8 cellular contexts compared by ENCODE assay signal in genomic region chr10:59317066-59317465, GRCh38. TPM values are rescaled to one million over a fixed set of nuclear protein-coding genes. Genes with fewer than 3 reads are reported as not detected.
"Had no signal": no experiment of that assay in that cellular context is flagged by ENCODE, and none has a peak within 500 bp of the region (broad histone marks: within the 10 kb centered on the region; RNA-seq: fewer than 3 reads in every experiment).

No MANE protein-coding gene starts in this region.

- ATAC-seq: GM23338 had no signal

- FAIRE-seq: H1, H54, HTR-8/SVneo had no signal

- DNase-seq: H9, HCEC 1CT, IMR-90 had no signal

- H3K4me3 ChIP-seq: GM23338 had no signal

RNA-seq across cellular contexts. Expression of gene FAM13C, which starts 45.3 kb away (rescaled TPM):
- total RNA-seq: HT-29 had no signal
